ENCODE assay signal across 21 cellular contexts in the genomic region with DNA sequence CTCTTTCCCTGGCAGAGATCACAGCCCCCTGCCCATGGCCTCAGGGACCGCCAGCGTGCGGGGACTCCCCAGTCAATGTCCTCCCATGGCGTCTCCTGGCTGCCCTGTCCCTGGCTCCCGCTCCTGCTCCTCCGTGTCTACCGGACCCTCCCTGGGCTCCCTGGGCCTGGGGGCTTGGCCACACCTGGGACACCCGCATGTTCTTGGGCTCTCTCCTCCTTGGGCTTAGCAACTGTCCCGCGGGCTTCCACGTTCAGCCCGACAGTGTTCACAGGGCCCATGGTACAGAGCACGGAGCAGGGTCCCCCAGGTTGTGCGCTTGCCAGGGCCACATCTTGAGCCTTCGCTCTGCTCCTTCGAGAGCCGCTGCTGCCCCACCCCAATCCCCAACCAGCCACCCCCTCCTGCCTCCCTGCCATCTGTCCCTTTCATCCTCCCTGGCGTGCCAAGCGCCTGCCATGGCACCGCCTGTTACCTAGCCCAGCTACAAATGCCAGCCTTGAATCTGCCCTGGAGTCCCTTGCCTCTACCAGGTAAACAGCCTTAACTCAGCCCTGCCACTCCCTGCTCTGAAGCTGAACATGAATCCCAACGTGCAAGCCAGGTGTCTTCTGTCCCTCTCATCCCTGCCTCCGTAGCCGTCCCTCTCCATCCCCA. TPM values are rescaled to one million over a fixed set of nuclear protein-coding genes. Genes with fewer than 3 reads are reported as not detected.
DNase-seq lines count a peak whose midpoint lies in the region; ATAC-seq and TF ChIP-seq lines count a peak whose summit lies in the region.
"Had no signal": no experiment of that assay in that cellular context is flagged by ENCODE, and none has a peak within 500 bp of the region (broad histone marks: within the 10 kb centered on the region; RNA-seq: fewer than 3 reads in every experiment).

No MANE protein-coding gene starts in this region.

- H3K79me2 ChIP-seq in neural progenitor cell (ENCODE audit: low read depth) (no peaks in the 10 kb centered on the region), osteoblast (ENCODE audit: insufficient read depth, low read length) (no peaks in the 10 kb centered on the region)

- H3K4me2 ChIP-seq in neural progenitor cell (no peak overlapping the region), osteoblast (ENCODE audit: insufficient read depth, low read length) (no peak overlapping the region)

- H3K36me3 ChIP-seq in neural progenitor cell, result no peaks in the 10 kb centered on the region
- no peaks in the 10 kb centered on the region for H3K36me3 ChIP-seq in osteoblast (ENCODE audit: insufficient read depth, low read length)
- H3K36me3 ChIP-seq: HAP-1 had no signal

- H3K9ac ChIP-seq in neural progenitor cell, result no peak overlapping the region
- H3K9ac ChIP-seq: GM23248 had no signal

- H3K4me3 ChIP-seq in neural progenitor cell, result no peak overlapping the region
- no peak overlapping the region for H3K4me3 ChIP-seq in osteoblast (ENCODE audit: insufficient read depth, low read length)
- H3K4me3 ChIP-seq: GM23248, HAP-1 had no signal

- peak overlapping the region; percentile 37 for H3K27ac Mint-ChIP-seq in neural progenitor cell
- H3K27ac Mint-ChIP-seq: CD4-positive, CD25-positive, alpha-beta regulatory T cell had no signal

- peaks cover 16% of the 10 kb centered on the region for H3K9me3 Mint-ChIP-seq in neural progenitor cell

- no peaks in the 10 kb centered on the region for H3K27me3 ChIP-seq in neural progenitor cell
- no peaks in the 10 kb centered on the region for H3K27me3 ChIP-seq in osteoblast (ENCODE audit: insufficient read depth, low read length)

- TF ChIP-seq CTCF in neural progenitor cell (IDR thresholded peaks at IDR 0.05) (no peak), osteoblast (IDR thresholded peaks at IDR 0.05; ENCODE audit: extremely low read depth, low read depth, low read length) (no peak)

- no peaks in the 10 kb centered on the region for H3K36me3 Mint-ChIP-seq in neural progenitor cell

- H4K20me1 ChIP-seq in neural progenitor cell (ENCODE audit: low read depth), result no peaks in the 10 kb centered on the region
- no peaks in the 10 kb centered on the region for H4K20me1 ChIP-seq in osteoblast (ENCODE audit: insufficient read depth, low read length)

- H3K27me3 Mint-ChIP-seq in neural progenitor cell (ENCODE audit: insufficient read depth, low read depth), result peaks cover 2% of the 10 kb centered on the region
- H3K27me3 Mint-ChIP-seq: CD4-positive, CD25-positive, alpha-beta regulatory T cell had no signal

- H3K27ac ChIP-seq in neural progenitor cell (no peak overlapping the region), osteoblast (ENCODE audit: low read depth, low read length) (no peak overlapping the region)
- H3K27ac ChIP-seq: 22Rv1, GM23248 had no signal

- ATAC-seq in HG03432 (IDR thresholded peaks at IDR 0.05; ENCODE audit: unreplicated experiment), result no peak

- DNase-seq in DMS 273 (lab: John Stamatoyannopoulos, UW; ENCODE audit: unreplicated experiment), result peak; percentile 86
- DNase-seq in DMS 273 treated with DMSO at 0.1 percent for 48 hours (lab: John Stamatoyannopoulos, UW), result no peak
- peak; percentile 31 for DNase-seq in NCI-H1694 (lab: John Stamatoyannopoulos, UW)
- peak; percentile 6 to 8 for DNase-seq in cerebellar nuclear complex (lab: John Stamatoyannopoulos, UW)
- no peak for DNase-seq in neural progenitor cell (ENCODE audit: low spot score)
- no peak for DNase-seq in DMS153 (lab: John Stamatoyannopoulos, UW)
- DNase-seq in osteoblast (ENCODE audit: insufficient read length, low spot score, missing footprints), result no peak
- DNase-seq: CD4-positive, CD25-positive, alpha-beta regulatory T cell; COR-L47; GM23248; IMR-90; NCI-H1417 treated with DMSO at 0.1 percent for 48 hours; NCI-H2029 treated with DMSO at 0.1 percent for 48 hours; NCI-H446 treated with DMSO at 0.1 percent for 48 hours; NCI-H774; SHP77 treated with DMSO at 0.1 percent for 48 hours had no signal

- no peaks in the 10 kb centered on the region for H3F3A ChIP-seq in neural progenitor cell (ENCODE audit: low read depth)

- no peaks in the 10 kb centered on the region for H3K9me3 ChIP-seq in neural progenitor cell (ENCODE audit: low read depth)
- no peaks in the 10 kb centered on the region for H3K9me3 ChIP-seq in osteoblast (ENCODE audit: low read depth, low read length)
- H3K9me3 ChIP-seq: HAP-1 had no signal

- H3K4me3 Mint-ChIP-seq in neural progenitor cell, result peak overlapping the region; percentile 50
- H3K4me3 Mint-ChIP-seq: CD4-positive, CD25-positive, alpha-beta regulatory T cell had no signal

- H3K4me1 ChIP-seq in neural progenitor cell, result no peaks in the 10 kb centered on the region
- no peaks in the 10 kb centered on the region for H3K4me1 ChIP-seq in osteoblast (ENCODE audit: insufficient read depth, low read length)
- H3K4me1 ChIP-seq: HAP-1 had no signal

- H2AFZ ChIP-seq in neural progenitor cell (replicated peaks) (no peak overlapping the region), osteoblast (ENCODE audit: low read length) (no peak overlapping the region)
- H2AFZ ChIP-seq: GM23248 had no signal

- H3K4me1 Mint-ChIP-seq in neural progenitor cell, result peaks cover 4% of the 10 kb centered on the region

RNA-seq across cellular contexts. Expression of gene AVPR2, which starts 3.9 kb away (rescaled TPM):
- total RNA-seq in neural progenitor cell (ENCODE audit: low replicate concordance) (not detected in 2 replicates), osteoblast (not detected in 2 replicates)
- total RNA-seq: CD4-positive, CD25-positive, alpha-beta regulatory T cell; GM23248; IMR-90; MCF 10A; RPMI7951 had no signal

RNA-seq across cellular contexts. Expression of gene ARHGAP4, which starts 17.7 kb away (rescaled TPM):
- 5.1 and 17.9 TPM in 2 replicates for total RNA-seq in neural progenitor cell (ENCODE audit: low replicate concordance)
- 0.88 and 1.4 TPM in 2 replicates for total RNA-seq in osteoblast

RNA-seq across cellular contexts. Expression of gene L1CAM, which starts 22.4 kb away (rescaled TPM):
- total RNA-seq in neural progenitor cell (ENCODE audit: low replicate concordance), result 0.49 and 1.7 TPM in 2 replicates
- total RNA-seq in osteoblast, result under 0.01 TPM in 2 replicates

RNA-seq across cellular contexts. Expression of gene NAA10, which starts 26.5 kb away (rescaled TPM):
- 55.5 and 113 TPM in 2 replicates for total RNA-seq in neural progenitor cell (ENCODE audit: low replicate concordance)
- total RNA-seq in osteoblast, result 43.4 and 46.3 TPM in 2 replicates

RNA-seq across cellular contexts. Expression of gene RENBP, which starts 36.1 kb away (rescaled TPM):
- 5.4 and 9.3 TPM in 2 replicates for total RNA-seq in neural progenitor cell (ENCODE audit: low replicate concordance)
- 6.5 TPM in 2 replicates for total RNA-seq in osteoblast

Comparison
In these comparisons a context has a peak if more than half of its experiments do, and no peak if none do; other contexts are left out.
1. DNase-seq: peak in DMS 273 (single experiment), NCI-H1694 (single experiment) and cerebellar nuclear complex (2 of 2); none in DMS 273 treated with DMSO at 0.1 percent for 48 hours (single experiment), neural progenitor cell (single experiment), DMS153 (single experiment) and osteoblast (single experiment).